ENCODE assay signal across 10 cellular contexts in the genomic region with DNA sequence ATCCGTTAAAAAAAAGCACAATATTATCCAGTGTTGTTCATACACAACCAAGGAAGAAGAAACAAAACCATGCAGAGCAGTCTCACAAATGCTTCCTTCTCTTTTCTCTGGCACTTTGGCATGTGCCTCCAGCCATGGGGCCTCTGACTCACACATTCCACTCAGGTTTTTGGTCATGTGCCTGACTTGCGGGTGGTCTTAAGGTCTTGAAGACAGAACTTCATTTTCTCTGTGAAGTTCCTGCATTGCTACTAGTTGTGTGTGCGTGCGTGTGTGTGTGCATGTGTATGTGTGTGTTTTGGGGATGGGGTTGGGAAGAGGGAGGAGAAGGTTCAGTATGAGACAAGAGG.
A peak's percentile ranks its signal among the peaks of the same experiment; 100 is the strongest.
DNase-seq lines count a peak whose midpoint lies in the region; ATAC-seq and TF ChIP-seq lines count a peak whose summit lies in the region.
"Had no signal": no experiment of that assay in that cellular context is flagged by ENCODE, and none has a peak within 500 bp of the region (broad histone marks: within the 10 kb centered on the region; RNA-seq: fewer than 3 reads in every experiment).

No MANE protein-coding gene starts in this region.

- no peaks in the 10 kb centered on the region for H4K20me1 ChIP-seq in osteoblast (ENCODE audit: insufficient read depth, low read length)

- no peaks in the 10 kb centered on the region for H3K27me3 ChIP-seq in SJCRH30
- no peaks in the 10 kb centered on the region for H3K27me3 ChIP-seq in osteoblast (ENCODE audit: insufficient read depth, low read length)

- H3K4me1 ChIP-seq in SJCRH30 (peaks cover 21% of the 10 kb centered on the region), osteoblast (ENCODE audit: insufficient read depth, low read length) (peaks cover 15% of the 10 kb centered on the region)

- peak overlapping the region; percentile 19; the same call in 1 of the 2 replicates for H3K27ac ChIP-seq in SJCRH30
- H3K27ac ChIP-seq in osteoblast (ENCODE audit: low read depth, low read length) = peak overlapping the region; percentile 35

- H3K4me2 ChIP-seq in osteoblast (ENCODE audit: insufficient read depth, low read length) = peak overlapping the region; percentile 54

- DNase-seq in ELF-1 (ENCODE audit: low read depth, low spot score) (peak; percentile 51), SJCRH30 (peak; percentile 66 to 74), fibroblast of the aortic adventitia (ENCODE audit: low read depth) (peak; percentile 82), osteoblast (ENCODE audit: insufficient read length, low spot score, missing footprints) (peak; percentile 39), NCI-H345 (lab: John Stamatoyannopoulos, UW) (no peak), NCI-H510A (lab: John Stamatoyannopoulos, UW) (no peak)
- no peak for DNase-seq in central memory CD4-positive, alpha-beta T cell
- DNase-seq: NCI-H146, T-helper 9 cell had no signal

- no peaks in the 10 kb centered on the region for H3K9me3 ChIP-seq in SJCRH30 (replicated peaks)
- no peaks in the 10 kb centered on the region for H3K9me3 ChIP-seq in osteoblast (ENCODE audit: low read depth, low read length)

- no peak for ATAC-seq in HG03039 (IDR thresholded peaks at IDR 0.05; ENCODE audit: unreplicated experiment)

- H3K4me3 ChIP-seq in SJCRH30 (no peak overlapping the region), fibroblast of the aortic adventitia (ENCODE audit: low read depth, low read length) (no peak overlapping the region), osteoblast (ENCODE audit: insufficient read depth, low read length) (peak overlapping the region; percentile 7)

- TF ChIP-seq CTCF in fibroblast of the aortic adventitia (IDR thresholded peaks at IDR 0.05; ENCODE audit: insufficient read depth, low read length) = no peak
- TF ChIP-seq CTCF in osteoblast (IDR thresholded peaks at IDR 0.05; ENCODE audit: extremely low read depth, low read depth, low read length) = no peak

- H3K36me3 ChIP-seq in SJCRH30 = no peaks in the 10 kb centered on the region
- no peaks in the 10 kb centered on the region for H3K36me3 ChIP-seq in osteoblast (ENCODE audit: insufficient read depth, low read length)

- peak overlapping the region; percentile 4 for H2AFZ ChIP-seq in osteoblast (ENCODE audit: low read length)

- no peaks in the 10 kb centered on the region for H3K79me2 ChIP-seq in osteoblast (ENCODE audit: insufficient read depth, low read length)

Comparison
In these comparisons a context has a peak if more than half of its experiments do, and no peak if none do; other contexts are left out.
1. DNase-seq: peak in ELF-1 (single experiment), SJCRH30 (2 of 2), fibroblast of the aortic adventitia (single experiment) and osteoblast (single experiment); none in NCI-H345 (single experiment), NCI-H510A (single experiment) and central memory CD4-positive, alpha-beta T cell (single experiment).